ENCODE assay signal across 11 cellular contexts in genomic region chr6:160398674-160399271, GRCh38. TPM values are rescaled to one million over a fixed set of nuclear protein-coding genes. Genes with fewer than 3 reads are reported as not detected.
DNase-seq lines count a peak whose midpoint lies in the region; ATAC-seq and TF ChIP-seq lines count a peak whose summit lies in the region.
"Had no signal": no experiment of that assay in that cellular context is flagged by ENCODE, and none has a peak within 500 bp of the region (broad histone marks: within the 10 kb centered on the region; RNA-seq: fewer than 3 reads in every experiment).

No MANE protein-coding gene starts in this region.

- no peaks in the 10 kb centered on the region for H3K4me1 ChIP-seq in SK-N-SH (ENCODE audit: control insufficient read depth in 1 of 2, insufficient read depth in 2 of 2, low read depth in 1 of 2, low read length in 1 of 2)

- DNase-seq in activated CD4-positive, alpha-beta T cell treated with anti-CD3 and anti-CD28 coated beads, Interleukin-2, amount 10 ng/mL, durations not matched to agents 7 days and 5 days = no peak
- no peak for DNase-seq in SK-N-SH
- no peak for DNase-seq in inferior parietal cortex (ENCODE audit: extremely low spot score)
- no peak for DNase-seq in sciatic nerve (ENCODE audit: low spot score)
- DNase-seq: activated B cell treated with CpG ODN at 0.5 μM for 24 hours, NCI-H1092 treated with DMSO at 0.1 percent for 48 hours had no signal

- H3K9me2 ChIP-seq in SK-N-SH = no peaks in the 10 kb centered on the region

- no peaks in the 10 kb centered on the region for H4K20me1 ChIP-seq in SK-N-SH (ENCODE audit: insufficient read depth)

- no peaks in the 10 kb centered on the region for H3K36me3 Mint-ChIP-seq in activated CD4-positive, alpha-beta T cell treated with anti-CD3 and anti-CD28 coated beads, Interleukin-2, amount 10 ng/mL, durations not matched to agents 7 days and 5 days (ENCODE audit: low read depth)

- peaks cover 12% of the 10 kb centered on the region for H3K4me1 Mint-ChIP-seq in activated CD4-positive, alpha-beta T cell treated with anti-CD3 and anti-CD28 coated beads, Interleukin-2, amount 10 ng/mL, durations not matched to agents 7 days and 5 days

- no peak overlapping the region for H3K4me3 ChIP-seq in SK-N-SH (ENCODE audit: low read depth in 2 of 2, low read length in 1 of 2)

- CTCF ChIA-PET in activated CD4-positive, alpha-beta T cell treated with anti-CD3 and anti-CD28 coated beads, Interleukin-2, amount 10 ng/mL, durations not matched to agents 7 days and 5 days (lab: Charles Lee) = interaction anchor here (1.3 kb wide), 1 partner anchor 119 kb away, joined by 3 read pairs; no protein-coding TSS in a partner anchor
- CTCF ChIA-PET in SK-N-SH (lab: Yijun Ruan, JAX) = no interaction called here

- H3K9me3 Mint-ChIP-seq in activated CD4-positive, alpha-beta T cell treated with anti-CD3 and anti-CD28 coated beads, Interleukin-2, amount 10 ng/mL, durations not matched to agents 7 days and 5 days = no peaks in the 10 kb centered on the region
- H3K9me3 Mint-ChIP-seq: activated B cell treated with CpG ODN at 0.5 μM for 24 hours had no signal

- peak; percentile 98 for ATAC-seq in GM18502 (IDR thresholded peaks at IDR 0.05; ENCODE audit: poor library complexity, unreplicated experiment)
- peak; percentile 100 for ATAC-seq in GM21447 (IDR thresholded peaks at IDR 0.05; ENCODE audit: unreplicated experiment)
- ATAC-seq in HG03342 (IDR thresholded peaks at IDR 0.05; ENCODE audit: unreplicated experiment) = peak; percentile 99
- peak; percentile 88 for ATAC-seq in esophagus mucosa
- no peak for ATAC-seq in sciatic nerve

- no peaks in the 10 kb centered on the region for H3K36me3 ChIP-seq in SK-N-SH (replicated peaks in 1 of 2; ENCODE audit: control insufficient read depth in 1 of 2, insufficient read depth in 2 of 2, low read length in 1 of 2)

- TF ChIP-seq EP300 in SK-N-SH (IDR thresholded peaks at IDR 0.05; ENCODE audit: borderline replicate concordance in 1 of 2, low read depth in 1 of 2, low read length in 1 of 2) = no peak

- peaks cover 14% of the 10 kb centered on the region for H3K27me3 Mint-ChIP-seq in activated CD4-positive, alpha-beta T cell treated with anti-CD3 and anti-CD28 coated beads, Interleukin-2, amount 10 ng/mL, durations not matched to agents 7 days and 5 days

- H3K4me3 Mint-ChIP-seq in activated CD4-positive, alpha-beta T cell treated with anti-CD3 and anti-CD28 coated beads, Interleukin-2, amount 10 ng/mL, durations not matched to agents 7 days and 5 days = no peak overlapping the region
- H3K4me3 Mint-ChIP-seq: activated B cell treated with CpG ODN at 0.5 μM for 24 hours had no signal

- H3K9ac ChIP-seq in SK-N-SH = no peak overlapping the region

- intact Hi-C loops in sciatic nerve (cut with DNase I) = no loop called here

- no peak overlapping the region for H3K27ac Mint-ChIP-seq in activated CD4-positive, alpha-beta T cell treated with anti-CD3 and anti-CD28 coated beads, Interleukin-2, amount 10 ng/mL, durations not matched to agents 7 days and 5 days
- H3K27ac Mint-ChIP-seq: activated B cell treated with CpG ODN at 0.5 μM for 24 hours had no signal

- TF ChIP-seq RAD21 in SK-N-SH (IDR thresholded peaks at IDR 0.05; ENCODE audit: low read length) = no peak

- 9% methylated on average over 3 of the region's 3 CpGs for WGBS in SK-N-SH (ENCODE audit: low lambda C conversion rate)

- POLR2A ChIA-PET in activated CD4-positive, alpha-beta T cell treated with anti-CD3 and anti-CD28 coated beads, Interleukin-2, amount 10 ng/mL, durations not matched to agents 7 days and 5 days (lab: Charles Lee) = no interaction called here
- POLR2A ChIA-PET in SK-N-SH (lab: Yijun Ruan, JAX) = no interaction called here

- no peak overlapping the region for H3K27ac ChIP-seq in SK-N-SH (ENCODE audit: low read depth in 2 of 2, low read length in 1 of 2)

- no peaks in the 10 kb centered on the region for H3K27me3 ChIP-seq in SK-N-SH (ENCODE audit: insufficient read depth)

- no peaks in the 10 kb centered on the region for H3K79me2 ChIP-seq in SK-N-SH (ENCODE audit: insufficient read depth)

- no peak overlapping the region for H2AFZ ChIP-seq in SK-N-SH (ENCODE audit: low read depth)

- no peak overlapping the region for H3K4me2 ChIP-seq in SK-N-SH

- TF ChIP-seq CTCF in SK-N-SH (IDR thresholded peaks at IDR 0.05) = no peak

- no peaks in the 10 kb centered on the region for H3K9me3 ChIP-seq in SK-N-SH

- no peaks in the 10 kb centered on the region for H3F3A ChIP-seq in SK-N-SH (replicated peaks; ENCODE audit: insufficient read depth)

TF ChIP-seq in SK-N-SH, 30 proteins besides CTCF, POLR2A, EP300 and RAD21:
- TF ChIP-seq RCOR1 (IDR thresholded peaks at IDR 0.05; ENCODE audit: low read length) = no peak
- TF ChIP-seq POLR2AphosphoS5 (IDR thresholded peaks at IDR 0.05; ENCODE audit: low read depth, low read length) = no peak
- no peak for TF ChIP-seq CHD2 (IDR thresholded peaks at IDR 0.05; ENCODE audit: low read length, partially characterized antibody)
- no peak for TF ChIP-seq MAX (IDR thresholded peaks at IDR 0.05; ENCODE audit: low read depth)
- no peak for TF ChIP-seq FOSL2 (IDR thresholded peaks at IDR 0.05; ENCODE audit: borderline replicate concordance, low read depth)
- TF ChIP-seq TCF12 (IDR thresholded peaks at IDR 0.05) = no peak
- TF ChIP-seq EZH2phosphoT487 (IDR thresholded peaks at IDR 0.05; ENCODE audit: borderline replicate concordance, low read depth) = no peak
- no peak for TF ChIP-seq REST (IDR thresholded peaks at IDR 0.05; ENCODE audit: low read depth, low read length)
- no peak for TF ChIP-seq USF2 (IDR thresholded peaks at IDR 0.05; ENCODE audit: borderline replicate concordance, low read depth, low read length)

RNA-seq across cellular contexts. Expression of gene SLC22A3, which starts 50.6 kb away (rescaled TPM):
- total RNA-seq in esophagus mucosa (8.0 TPM), sciatic nerve (189 TPM)
- not detected for total RNA-seq in activated CD4-positive, alpha-beta T cell treated with anti-CD3 and anti-CD28 coated beads, Interleukin-2, amount 10 ng/mL, durations not matched to agents 7 days and 5 days
- polyA plus RNA-seq in SK-N-SH (2012; rRNA removed) = not detected in 2 replicates
- not detected in 2 replicates for polyA plus RNA-seq in SK-N-SH (2012; cell fraction: cytosol; rRNA removed)
- not detected in 2 replicates for polyA plus RNA-seq in SK-N-SH (2012; cell fraction: nucleus; rRNA removed)
- total RNA-seq: activated B cell treated with CpG ODN at 0.5 μM for 24 hours, endothelial cell of umbilical vein had no signal
- polyA plus RNA-seq: endothelial cell of umbilical vein had no signal

Comparison
In these comparisons a context has a peak if more than half of its experiments do, and no peak if none do; other contexts are left out.
1. RNA of gene SLC22A3, which starts 50.6 kb away (total RNA-seq): 189 TPM in sciatic nerve (single experiment); 8.0 TPM in esophagus mucosa (single experiment) and not detected in activated CD4-positive, alpha-beta T cell treated with anti-CD3 and anti-CD28 coated beads, Interleukin-2, amount 10 ng/mL, durations not matched to agents 7 days and 5 days; every median in the first group is over 10 times any median in the second.